Comparison of ENCODE assay signal across 13 cellular contexts in the genomic region with DNA sequence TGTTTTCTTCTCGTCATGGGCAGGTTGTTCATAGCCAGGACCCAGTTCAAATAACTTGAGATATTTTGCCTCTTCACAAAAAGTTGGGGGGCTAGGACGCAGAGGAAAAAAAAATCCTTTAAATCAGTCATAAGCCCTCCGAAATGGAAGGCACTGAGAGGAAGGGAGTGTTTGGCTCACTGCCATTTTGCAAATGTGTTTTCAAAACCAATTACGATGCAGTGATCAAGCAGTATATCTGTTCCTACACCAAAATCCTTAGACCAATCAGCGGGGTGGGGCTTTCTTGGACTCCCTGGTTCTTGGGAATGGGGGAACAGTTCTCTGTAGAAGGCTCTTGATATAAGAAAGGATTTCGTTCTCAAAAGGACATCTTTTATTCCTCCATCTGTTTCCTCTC.
DNase-seq lines count a peak whose midpoint lies in the region; TF ChIP-seq lines count a peak whose summit lies in the region.
"Had no signal": no experiment of that assay in that cellular context is flagged by ENCODE, and none has a peak within 500 bp of the region (broad histone marks: within the 10 kb centered on the region; RNA-seq: fewer than 3 reads in every experiment).

No MANE protein-coding gene starts in this region.

- TF ChIP-seq CTCF in glutamatergic neuron (IDR thresholded peaks at IDR 0.05; ENCODE audit: partially characterized antibody, unreplicated experiment) = no peak

- H3K36me3 Mint-ChIP-seq in glutamatergic neuron (ENCODE audit: unreplicated experiment) = no peaks in the 10 kb centered on the region

- H3K27me3 Mint-ChIP-seq in glutamatergic neuron (ENCODE audit: unreplicated experiment) = no peaks in the 10 kb centered on the region

- no peaks in the 10 kb centered on the region for H3K9me3 Mint-ChIP-seq in glutamatergic neuron (ENCODE audit: unreplicated experiment)

- H3K27ac Mint-ChIP-seq in glutamatergic neuron (ENCODE audit: unreplicated experiment) = no peak overlapping the region

- no peak overlapping the region for H3K4me3 Mint-ChIP-seq in glutamatergic neuron (ENCODE audit: unreplicated experiment)

- DNase-seq in COR-L47 (lab: John Stamatoyannopoulos, UW) = peak; percentile 13
- peak; percentile 20 for DNase-seq in NCI-H1105 (lab: John Stamatoyannopoulos, UW)
- peak; percentile 47 for DNase-seq in NCI-H69 (lab: John Stamatoyannopoulos, UW)
- peak; percentile 31 for DNase-seq in left kidney (ENCODE audit: low read depth, low spot score)
- DNase-seq in NCI-H2196 treated with DMSO at 0.1 percent for 48 hours (lab: John Stamatoyannopoulos, UW; ENCODE audit: unreplicated experiment) = no peak
- no peak for DNase-seq in glutamatergic neuron
- no peak for DNase-seq in NK-92 (lab: John Stamatoyannopoulos, UW; ENCODE audit: unreplicated experiment)
- DNase-seq: DMS53, HCEC 1CT, Karpas-422, NCI-H1417, PC-3, T-helper 1 cell had no signal

- no peaks in the 10 kb centered on the region for H3K4me1 Mint-ChIP-seq in glutamatergic neuron (ENCODE audit: low read depth, unreplicated experiment)

Comparison
In these comparisons a context has a peak if more than half of its experiments do, and no peak if none do; other contexts are left out.
1. DNase-seq: peak in COR-L47 (single experiment), NCI-H1105 (single experiment), NCI-H69 (single experiment) and left kidney (single experiment); none in NCI-H2196 treated with DMSO at 0.1 percent for 48 hours (single experiment), glutamatergic neuron (single experiment) and NK-92 (single experiment).